Comparison of ENCODE assay signal across 9 cellular contexts in the genomic region with DNA sequence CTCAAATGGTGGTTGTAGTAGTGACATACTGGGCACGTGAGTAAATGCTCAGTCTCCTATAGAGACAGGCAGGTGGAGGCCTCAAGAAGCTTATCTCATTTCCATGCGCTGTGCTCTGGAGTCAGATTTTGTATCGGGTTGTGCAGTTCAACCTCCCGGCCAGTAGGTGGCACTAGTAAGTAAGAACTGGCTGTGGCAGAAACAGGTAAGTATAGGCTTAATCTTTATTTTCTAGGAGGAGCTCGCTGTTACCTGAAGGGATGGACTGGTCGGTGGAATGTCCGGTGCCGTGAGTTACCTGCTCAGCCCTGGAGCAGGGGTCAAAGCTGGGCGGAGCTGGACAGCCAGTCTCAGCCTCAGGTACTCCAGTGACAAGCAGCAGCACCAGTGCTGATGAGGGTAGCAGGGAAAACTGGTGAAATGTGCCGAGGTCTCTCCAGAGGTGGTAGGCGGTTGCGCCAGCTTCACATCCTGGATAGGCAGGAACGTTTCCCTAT.
DNase-seq lines count a peak whose midpoint lies in the region; ATAC-seq and TF ChIP-seq lines count a peak whose summit lies in the region.
"Had no signal": no experiment of that assay in that cellular context is flagged by ENCODE, and none has a peak within 500 bp of the region (broad histone marks: within the 10 kb centered on the region; RNA-seq: fewer than 3 reads in every experiment).

No MANE protein-coding gene starts in this region.

- H3K27me3 ChIP-seq in ovary: no peaks in the 10 kb centered on the region
- H3K27me3 ChIP-seq: SJSA1 had no signal

- DNase-seq in Ammon's horn (ENCODE audit: low spot score): peak; percentile 13
- DNase-seq in NCI-H2196 treated with DMSO at 0.1 percent for 48 hours (lab: John Stamatoyannopoulos, UW; ENCODE audit: unreplicated experiment): peak; percentile 32
- peak; percentile 56 for DNase-seq in activated CD8-positive, alpha-beta T cell treated with anti-CD3 and anti-CD28 coated beads, Interleukin-2, amount 10 ng/mL, durations not matched to agents 7 days and 5 days
- DNase-seq in fibroblast of peridontal ligament (ENCODE audit: extremely low read depth): peak; percentile 21
- peak; percentile 5 to 53 (median 31) for DNase-seq in ovary
- no peak for DNase-seq in mesenteric fat pad (ENCODE audit: low spot score)

- CTCF ChIA-PET in activated CD8-positive, alpha-beta T cell treated with anti-CD3 and anti-CD28 coated beads, Interleukin-2, amount 10 ng/mL, durations not matched to agents 7 days and 5 days (lab: Charles Lee): interaction anchor here (0.7 to 2.4 kb wide), 17 partner anchors 11 to 1502 kb away, joined by 3 to 14 read pairs (median 3); no protein-coding TSS in a partner anchor

- no peaks in the 10 kb centered on the region for H3K9me3 ChIP-seq in ovary

- POLR2A ChIA-PET in activated CD8-positive, alpha-beta T cell treated with anti-CD3 and anti-CD28 coated beads, Interleukin-2, amount 10 ng/mL, durations not matched to agents 7 days and 5 days (lab: Charles Lee): no interaction called here

- H3K36me3 ChIP-seq in ovary: no peaks in the 10 kb centered on the region
- H3K36me3 ChIP-seq: SJSA1 had no signal

- H3K36me3 Mint-ChIP-seq in activated CD8-positive, alpha-beta T cell treated with anti-CD3 and anti-CD28 coated beads, Interleukin-2, amount 10 ng/mL, durations not matched to agents 7 days and 5 days (ENCODE audit: low read depth): no peaks in the 10 kb centered on the region

- H3K27ac Mint-ChIP-seq in activated CD8-positive, alpha-beta T cell treated with anti-CD3 and anti-CD28 coated beads, Interleukin-2, amount 10 ng/mL, durations not matched to agents 7 days and 5 days: no peak overlapping the region

- peak overlapping the region; percentile 34 for H3K4me3 Mint-ChIP-seq in activated CD8-positive, alpha-beta T cell treated with anti-CD3 and anti-CD28 coated beads, Interleukin-2, amount 10 ng/mL, durations not matched to agents 7 days and 5 days

- ATAC-seq in GM18870 (IDR thresholded peaks at IDR 0.05; ENCODE audit: unreplicated experiment) (peak; percentile 94), HG03064 (IDR thresholded peaks at IDR 0.05; ENCODE audit: low read depth, unreplicated experiment) (peak; percentile 91)
- ATAC-seq in activated CD8-positive, alpha-beta T cell treated with anti-CD3 and anti-CD28 coated beads, Interleukin-2, amount 10 ng/mL, durations not matched to agents 7 days and 5 days: peak; percentile 86

- intact Hi-C loops in ovary (cut with DNase I): loop anchor here in 1 of 4 donors (10.0 kb wide), 1 partner anchor 1330 kb away; no protein-coding TSS in a partner anchor

- H3K4me3 ChIP-seq in ovary: peak overlapping the region; percentile 5
- H3K4me3 ChIP-seq: SJSA1 had no signal

- no peaks in the 10 kb centered on the region for H3K27me3 Mint-ChIP-seq in activated CD8-positive, alpha-beta T cell treated with anti-CD3 and anti-CD28 coated beads, Interleukin-2, amount 10 ng/mL, durations not matched to agents 7 days and 5 days (ENCODE audit: low read depth)

- TF ChIP-seq POLR2A in ovary (IDR thresholded peaks at IDR 0.05): no peak

- no peaks in the 10 kb centered on the region for H3K4me1 ChIP-seq in ovary (ENCODE audit: insufficient read depth)
- H3K4me1 ChIP-seq: SJSA1 had no signal

- H3K27ac ChIP-seq in ovary: no peak overlapping the region
- H3K27ac ChIP-seq: SJSA1 had no signal

- no peaks in the 10 kb centered on the region for H3K9me3 Mint-ChIP-seq in activated CD8-positive, alpha-beta T cell treated with anti-CD3 and anti-CD28 coated beads, Interleukin-2, amount 10 ng/mL, durations not matched to agents 7 days and 5 days (ENCODE audit: insufficient read depth)

- WGBS in ovary, 3 donors: 42 to 45% (median 44%) methylated on average over 13 of the region's 13 CpGs

- TF ChIP-seq EP300 in ovary (IDR thresholded peaks at IDR 0.05): no peak

- peaks cover 3% of the 10 kb centered on the region for H3K4me1 Mint-ChIP-seq in activated CD8-positive, alpha-beta T cell treated with anti-CD3 and anti-CD28 coated beads, Interleukin-2, amount 10 ng/mL, durations not matched to agents 7 days and 5 days (ENCODE audit: low read depth)

- TF ChIP-seq CTCF in ovary (IDR thresholded peaks at IDR 0.05): peak; percentile 34 to 58 (median 46)
